In genomic region chr20:45943613-45944012, GRCh38 we compare ENCODE assay signal across 19 cellular contexts. TPM values are rescaled to one million over a fixed set of nuclear protein-coding genes. Genes with fewer than 3 reads are reported as not detected.
DNase-seq lines count a peak whose midpoint lies in the region; ATAC-seq and TF ChIP-seq lines count a peak whose summit lies in the region.
"Had no signal": no experiment of that assay in that cellular context is flagged by ENCODE, and none has a peak within 500 bp of the region (broad histone marks: within the 10 kb centered on the region; RNA-seq: fewer than 3 reads in every experiment).

No MANE protein-coding gene starts in this region.

- no peak for DNase-seq in activated CD4-positive, alpha-beta T cell treated with anti-CD3 and anti-CD28 coated beads for 36 hours
- DNase-seq in activated CD4-positive, alpha-beta T cell treated with anti-CD3 and anti-CD28 coated beads, Interleukin-2, amount 50 U/mL, for 1 hour: no peak
- DNase-seq in natural killer cell treated with Interleukin-12 subunit alpha and Interleukin-12 subunit beta and Interleukin-15 and Interleukin-18, amount 100 ng/mL, for 72 hours (ENCODE audit: low spot score): no peak
- DNase-seq in lower lobe of right lung: no peak
- DNase-seq in left ventricle myocardium inferior: no peak
- DNase-seq: aorta; central memory CD4-positive, alpha-beta T cell; foreskin melanocyte; islet precursor cell; NCI-H146; NCI-H2171; NCI-H526; Right ventricle myocardium superior; testis had no signal

- H3K27me3 Mint-ChIP-seq in activated CD4-positive, alpha-beta T cell treated with anti-CD3 and anti-CD28 coated beads for 36 hours: no peaks in the 10 kb centered on the region
- H3K27me3 Mint-ChIP-seq in IgD-negative memory B cell: no peaks in the 10 kb centered on the region
- no peaks in the 10 kb centered on the region for H3K27me3 Mint-ChIP-seq in natural killer cell treated with Interleukin-12 subunit alpha and Interleukin-12 subunit beta and Interleukin-15 and Interleukin-18, amount 100 ng/mL, for 72 hours
- H3K27me3 Mint-ChIP-seq: B cell, progenitor cell of endocrine pancreas had no signal

- H3K9me3 ChIP-seq in lower lobe of right lung (no peaks in the 10 kb centered on the region), left ventricle myocardium inferior (replicated peaks) (no peaks in the 10 kb centered on the region)
- H3K9me3 ChIP-seq: testis had no signal

- CTCF ChIA-PET in activated CD4-positive, alpha-beta T cell treated with anti-CD3 and anti-CD28 coated beads for 36 hours (lab: Charles Lee): interaction anchor here (0.6 to 2.1 kb wide), 7 partner anchors 9 to 145 kb away, joined by 3 to 7 read pairs (median 3); partner anchors contain the start of genes PCIF1 and ZNF335

- peaks cover 16% of the 10 kb centered on the region for H3K4me1 Mint-ChIP-seq in activated CD4-positive, alpha-beta T cell treated with anti-CD3 and anti-CD28 coated beads for 36 hours
- H3K4me1 Mint-ChIP-seq in IgD-negative memory B cell: peaks cover 0 to 4% (median 3%) of the 10 kb centered on the region in 3 donors
- H3K4me1 Mint-ChIP-seq in natural killer cell treated with Interleukin-12 subunit alpha and Interleukin-12 subunit beta and Interleukin-15 and Interleukin-18, amount 100 ng/mL, for 72 hours (ENCODE audit: low read depth in 2 of 2): peaks cover 36 to 40% of the 10 kb centered on the region in 2 donors

- H3K27me3 ChIP-seq in lower lobe of right lung (ENCODE audit: low read depth) (no peaks in the 10 kb centered on the region), left ventricle myocardium inferior (ENCODE audit: low read depth) (no peaks in the 10 kb centered on the region)
- H3K27me3 ChIP-seq: testis had no signal

- POLR2A ChIA-PET in activated CD4-positive, alpha-beta T cell treated with anti-CD3 and anti-CD28 coated beads for 36 hours (lab: Charles Lee): interaction anchor here (0.5 to 1.2 kb wide), 3 partner anchors 8 to 33 kb away, joined by 5 to 7 read pairs (median 5); no protein-coding TSS in a partner anchor

- H3K4me1 ChIP-seq in lower lobe of right lung (peaks cover 17% of the 10 kb centered on the region), left ventricle myocardium inferior (peaks cover 3% of the 10 kb centered on the region)

- H3K4me3 ChIP-seq in lower lobe of right lung (no peak overlapping the region), left ventricle myocardium inferior (no peak overlapping the region)
- H3K4me3 ChIP-seq: testis had no signal

- H3K36me3 ChIP-seq in lower lobe of right lung (peaks cover 100% of the 10 kb centered on the region), left ventricle myocardium inferior (peaks cover 100% of the 10 kb centered on the region)

- peaks cover 37% of the 10 kb centered on the region for H3K36me3 Mint-ChIP-seq in activated CD4-positive, alpha-beta T cell treated with anti-CD3 and anti-CD28 coated beads for 36 hours (ENCODE audit: low read depth)
- H3K36me3 Mint-ChIP-seq in IgD-negative memory B cell: no peaks in the 10 kb centered on the region
- peaks cover 21% of the 10 kb centered on the region for H3K36me3 Mint-ChIP-seq in natural killer cell treated with Interleukin-12 subunit alpha and Interleukin-12 subunit beta and Interleukin-15 and Interleukin-18, amount 100 ng/mL, for 72 hours

- no peak for ATAC-seq in activated CD4-positive, alpha-beta T cell treated with anti-CD3 and anti-CD28 coated beads for 36 hours
- no peak for ATAC-seq in natural killer cell treated with Interleukin-12 subunit alpha and Interleukin-12 subunit beta and Interleukin-15 and Interleukin-18, amount 100 ng/mL, for 72 hours
- ATAC-seq in lower lobe of right lung (no peak), GM21528 (IDR thresholded peaks at IDR 0.05; ENCODE audit: low FRiP score, unreplicated experiment) (no peak)

- H3K27ac ChIP-seq in angular gyrus (ENCODE audit: low read depth, low read length) (peak overlapping the region; percentile 67), lower lobe of right lung (no peak overlapping the region), left ventricle myocardium inferior (replicated peaks) (no peak overlapping the region)
- H3K27ac ChIP-seq: testis had no signal

- intact Hi-C loops in activated CD4-positive, alpha-beta T cell treated with anti-CD3 and anti-CD28 coated beads for 36 hours (cut with DNase I, micrococcal nuclease): loop anchor here in 1 of 2 experiments (2.0 kb wide), 1 partner anchor 23 kb away; no protein-coding TSS in a partner anchor
- intact Hi-C loops in lower lobe of right lung (cut with DNase I): no loop called here
- intact Hi-C loops in left ventricle myocardium inferior (cut with micrococcal nuclease): no loop called here

- peak overlapping the region; percentile 70 for H3K27ac Mint-ChIP-seq in activated CD4-positive, alpha-beta T cell treated with anti-CD3 and anti-CD28 coated beads for 36 hours
- peak overlapping the region in 2 of 3 donors; percentile 42 to 57 for H3K27ac Mint-ChIP-seq in IgD-negative memory B cell
- peak overlapping the region; percentile 80 to 90 for H3K27ac Mint-ChIP-seq in natural killer cell treated with Interleukin-12 subunit alpha and Interleukin-12 subunit beta and Interleukin-15 and Interleukin-18, amount 100 ng/mL, for 72 hours
- H3K27ac Mint-ChIP-seq: B cell, progenitor cell of endocrine pancreas had no signal

- TF ChIP-seq CTCF in lower lobe of right lung (IDR thresholded peaks at IDR 0.05) (no peak), left ventricle myocardium inferior (IDR thresholded peaks at IDR 0.05; ENCODE audit: borderline replicate concordance) (no peak)

- H3K4me3 Mint-ChIP-seq in activated CD4-positive, alpha-beta T cell treated with anti-CD3 and anti-CD28 coated beads for 36 hours: no peak overlapping the region
- no peak overlapping the region for H3K4me3 Mint-ChIP-seq in IgD-negative memory B cell
- peak overlapping the region; percentile 73 for H3K4me3 Mint-ChIP-seq in natural killer cell treated with Interleukin-12 subunit alpha and Interleukin-12 subunit beta and Interleukin-15 and Interleukin-18, amount 100 ng/mL, for 72 hours
- H3K4me3 Mint-ChIP-seq: B cell had no signal

- H3K9me3 Mint-ChIP-seq in activated CD4-positive, alpha-beta T cell treated with anti-CD3 and anti-CD28 coated beads for 36 hours (ENCODE audit: low read depth): no peaks in the 10 kb centered on the region
- H3K9me3 Mint-ChIP-seq in IgD-negative memory B cell: no peaks in the 10 kb centered on the region
- no peaks in the 10 kb centered on the region for H3K9me3 Mint-ChIP-seq in natural killer cell treated with Interleukin-12 subunit alpha and Interleukin-12 subunit beta and Interleukin-15 and Interleukin-18, amount 100 ng/mL, for 72 hours

RNA-seq across cellular contexts. Expression of gene PCIF1, which starts 9.1 kb away (rescaled TPM):
- 10 to 100 TPM; 24.0 to 27.4 TPM for total RNA-seq in activated CD4-positive, alpha-beta T cell treated with anti-CD3 and anti-CD28 coated beads for 36 hours
- polyA plus RNA-seq in IgD-negative memory B cell: 98.9 TPM
- total RNA-seq in natural killer cell treated with Interleukin-12 subunit alpha and Interleukin-12 subunit beta and Interleukin-15 and Interleukin-18, amount 100 ng/mL, for 72 hours: 10 to 100 TPM; 33.7 to 41.1 TPM
- total RNA-seq in lower lobe of right lung: 34.7 TPM
- 21.9 TPM for total RNA-seq in left ventricle myocardium inferior

RNA-seq across cellular contexts. Expression of gene ZNF335, which starts 28.4 kb away (rescaled TPM):
- 10 to 100 TPM; 27.4 to 28.9 TPM for total RNA-seq in activated CD4-positive, alpha-beta T cell treated with anti-CD3 and anti-CD28 coated beads for 36 hours
- polyA plus RNA-seq in IgD-negative memory B cell: 15.1 TPM
- total RNA-seq in natural killer cell treated with Interleukin-12 subunit alpha and Interleukin-12 subunit beta and Interleukin-15 and Interleukin-18, amount 100 ng/mL, for 72 hours: 10 to 100 TPM; 44.4 to 62.6 TPM
- total RNA-seq in lower lobe of right lung (20.4 TPM), left ventricle myocardium inferior (8.1 TPM)

RNA-seq across cellular contexts. Expression of gene PLTP, which starts 31.7 kb away (rescaled TPM):
- 1 to 10 TPM; 5.6 to 7.0 TPM for total RNA-seq in activated CD4-positive, alpha-beta T cell treated with anti-CD3 and anti-CD28 coated beads for 36 hours
- 1.3 TPM for polyA plus RNA-seq in IgD-negative memory B cell
- total RNA-seq in natural killer cell treated with Interleukin-12 subunit alpha and Interleukin-12 subunit beta and Interleukin-15 and Interleukin-18, amount 100 ng/mL, for 72 hours: 1 to 10 TPM; 3.0 to 8.8 TPM
- total RNA-seq in lower lobe of right lung (145 TPM), left ventricle myocardium inferior (84.1 TPM)

RNA-seq across cellular contexts. Expression of gene CTSA, which starts 52.5 kb away (rescaled TPM):
- total RNA-seq in activated CD4-positive, alpha-beta T cell treated with anti-CD3 and anti-CD28 coated beads for 36 hours: 10 to 100 TPM; 36.4 to 45.6 TPM
- polyA plus RNA-seq in IgD-negative memory B cell: 107 TPM
- total RNA-seq in natural killer cell treated with Interleukin-12 subunit alpha and Interleukin-12 subunit beta and Interleukin-15 and Interleukin-18, amount 100 ng/mL, for 72 hours: 10 to 100 TPM; 42.2 to 55.6 TPM
- 185 TPM for total RNA-seq in lower lobe of right lung
- 116 TPM for total RNA-seq in left ventricle myocardium inferior

RNA-seq across cellular contexts. Expression of gene NEURL2, which starts 52.6 kb away (rescaled TPM):
- 1 to 10 TPM; 1.2 to 1.9 TPM for total RNA-seq in activated CD4-positive, alpha-beta T cell treated with anti-CD3 and anti-CD28 coated beads for 36 hours
- polyA plus RNA-seq in IgD-negative memory B cell: 1.6 TPM
- 1 to 10 TPM in 1 of 2 donors, under 1 TPM in 1; 0.29 to 1.9 TPM for total RNA-seq in natural killer cell treated with Interleukin-12 subunit alpha and Interleukin-12 subunit beta and Interleukin-15 and Interleukin-18, amount 100 ng/mL, for 72 hours
- total RNA-seq in lower lobe of right lung (2.4 TPM), left ventricle myocardium inferior (7.6 TPM)
